Comparison of ENCODE assay signal across 8 cellular contexts in the genomic region with DNA sequence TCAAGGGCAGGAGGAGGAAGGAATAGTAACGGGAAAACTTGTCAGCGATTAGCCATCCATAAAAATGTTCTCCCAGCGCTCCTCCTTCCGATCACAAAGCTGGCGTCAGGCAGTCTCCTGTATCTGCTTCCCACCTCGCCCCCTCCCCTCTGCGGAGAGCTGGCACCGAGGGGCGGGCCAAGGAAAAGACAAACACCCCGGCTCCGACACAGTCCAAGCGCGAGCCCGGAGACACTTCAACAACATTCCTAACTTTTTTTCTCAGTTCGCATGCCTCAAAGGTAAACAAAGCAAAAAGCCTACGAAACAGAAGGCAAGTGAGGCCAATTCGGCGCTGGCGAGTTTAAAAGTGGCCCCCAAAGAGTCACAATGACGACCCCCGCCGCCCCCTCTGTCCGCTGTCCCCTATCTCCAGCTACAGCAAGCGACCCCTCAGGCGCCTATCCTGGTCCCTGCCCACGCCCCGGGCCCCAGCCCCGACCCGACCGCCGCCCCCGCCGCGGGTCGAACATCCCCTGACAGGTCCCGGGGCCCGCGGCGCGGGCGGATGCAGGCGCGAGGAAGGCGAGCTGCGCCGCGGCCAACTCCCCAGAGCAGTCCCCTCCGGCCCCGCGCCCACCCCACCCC. TPM values are rescaled to one million over a fixed set of nuclear protein-coding genes. Genes with fewer than 3 reads are reported as not detected.
DNase-seq lines count a peak whose midpoint lies in the region; ATAC-seq and TF ChIP-seq lines count a peak whose summit lies in the region.

No MANE protein-coding gene starts in this region.

- H3K36me3 ChIP-seq in body of pancreas (replicated peaks in 1 of 2; ENCODE audit: insufficient read depth in 1 of 2, low read depth in 2 of 2) = no peaks in the 10 kb centered on the region
- H3K36me3 ChIP-seq in spleen = no peaks in the 10 kb centered on the region

- no peak overlapping the region for H3K27ac Mint-ChIP-seq in immature natural killer cell

- 1 to 2% methylated on average over 19 to 41 of the region's 50 CpGs for WGBS in body of pancreas, 2 donors
- 1 to 2% (median 2%) methylated on average over 38 to 50 of the region's 50 CpGs for WGBS in spleen, 5 donors

- H3K4me3 ChIP-seq in body of pancreas (peak overlapping the region; percentile 4 to 31), spleen (peak overlapping the region; percentile 31 to 72 (median 42))

- TF ChIP-seq CTCF in C4-2B (conservative IDR thresholded peaks at IDR 0.05) = no peak
- no peak for TF ChIP-seq CTCF in body of pancreas (IDR thresholded peaks at IDR 0.05)
- no peak for TF ChIP-seq CTCF in spleen (IDR thresholded peaks at IDR 0.05 in 8 of 11, conservative IDR thresholded peaks at IDR 0.05 in 3 of 11)

- intact Hi-C loops in body of pancreas (cut with DNase I) = no loop called here
- intact Hi-C loops in spleen (cut with DNase I; ENCODE audit: low total_unique reads) = no loop called here

- DNase-seq in NCI-H2171 (lab: John Stamatoyannopoulos, UW) (peak; percentile 29), body of pancreas (peak in 3 of 4 donors; percentile 12 to 15 (median 13)), immature natural killer cell (no peak), spleen (no peak), T-helper 1 cell (no peak), NOMO-1 treated with DMSO at 0.1 percent for 48 hours (lab: John Stamatoyannopoulos, UW; ENCODE audit: unreplicated experiment) (no peak)

- H3K36me3 Mint-ChIP-seq in immature natural killer cell = no peaks in the 10 kb centered on the region

- ATAC-seq in GM21529 (IDR thresholded peaks at IDR 0.05; ENCODE audit: unreplicated experiment) = peak; percentile 18
- ATAC-seq in body of pancreas = peak; percentile 34

- H3K9me3 Mint-ChIP-seq in immature natural killer cell = no peaks in the 10 kb centered on the region

- peaks cover 14 to 35% (median 14%) of the 10 kb centered on the region in 3 donors for H3K27me3 Mint-ChIP-seq in immature natural killer cell (ENCODE audit: low read depth in 3 of 3)

- H3K27ac ChIP-seq in C4-2B = peak overlapping the region; percentile 76
- H3K27ac ChIP-seq in body of pancreas = peak overlapping the region in 2 of 4 donors; percentile 25 to 37
- peak overlapping the region in 1 of 8 donors; percentile 32 for H3K27ac ChIP-seq in spleen

- H3K4me1 Mint-ChIP-seq in immature natural killer cell = peaks cover 6 to 9% of the 10 kb centered on the region in 2 donors

- TF ChIP-seq POLR2A in body of pancreas (IDR thresholded peaks at IDR 0.05) = no peak
- no peak for TF ChIP-seq POLR2A in spleen (IDR thresholded peaks at IDR 0.05)

- H3K27me3 ChIP-seq in body of pancreas (no peaks in the 10 kb centered on the region), spleen (replicated peaks in 1 of 7) (peaks cover 0 to 73% (median 14%) of the 10 kb centered on the region in 7 donors)

- peak overlapping the region in 4 of 5 donors; percentile 4 to 38 (median 32) for H3K4me3 Mint-ChIP-seq in immature natural killer cell

- H3K4me1 ChIP-seq in body of pancreas (peaks cover 14% of the 10 kb centered on the region), spleen (peaks cover 0 to 23% (median 12%) of the 10 kb centered on the region in 6 donors)

- H3K9me3 ChIP-seq in body of pancreas = no peaks in the 10 kb centered on the region
- no peaks in the 10 kb centered on the region for H3K9me3 ChIP-seq in spleen

RNA-seq across cellular contexts. Expression of gene SMAD9, which starts 0.7 kb away (rescaled TPM):
- total RNA-seq in body of pancreas (1 to 10 TPM; 1.6 to 1.8 TPM), spleen (1 to 10 TPM; 1.2 to 2.9 (median 1.7) TPM)
- polyA plus RNA-seq in immature natural killer cell (under 1 TPM in 1 of 3 donors, not detected in 2; 0.07 TPM), spleen (1 to 10 TPM in 1 of 3 donors, under 1 TPM in 2; 0.67 to 1.1 (median 0.80) TPM)

Comparison
In these comparisons a context has a peak if more than half of its experiments do, and no peak if none do; other contexts are left out.
1. DNase-seq: peak in NCI-H2171 (single experiment) and body of pancreas (3 of 4); none in immature natural killer cell (0 of 3), spleen (single experiment), T-helper 1 cell (0 of 5) and NOMO-1 treated with DMSO at 0.1 percent for 48 hours (single experiment).